13 cellular contexts compared by ENCODE assay signal in genomic region chr11:1151366-1152315, GRCh38. TPM values are rescaled to one million over a fixed set of nuclear protein-coding genes. Genes with fewer than 3 reads are reported as not detected.
DNase-seq lines count a peak whose midpoint lies in the region; ATAC-seq and TF ChIP-seq lines count a peak whose summit lies in the region.
"Had no signal": no experiment of that assay in that cellular context is flagged by ENCODE, and none has a peak within 500 bp of the region (broad histone marks: within the 10 kb centered on the region; RNA-seq: fewer than 3 reads in every experiment).

No MANE protein-coding gene starts in this region.

- H3K9me2 ChIP-seq in GM23338 (ENCODE audit: insufficient read depth): no peaks in the 10 kb centered on the region

- H3K27me3 ChIP-seq in ACC112 (ENCODE audit: insufficient read depth, low read length) (no peaks in the 10 kb centered on the region), GM23338 (ENCODE audit: insufficient read depth) (no peaks in the 10 kb centered on the region)

- H3K79me2 ChIP-seq in ACC112 (ENCODE audit: control insufficient read depth, insufficient read depth, low read length, unreplicated experiment): no peaks in the 10 kb centered on the region
- H3K79me2 ChIP-seq in GM23338 (replicated peaks; ENCODE audit: insufficient read depth): no peaks in the 10 kb centered on the region

- no peak overlapping the region for H3K4me2 ChIP-seq in GM23338

- CTCF ChIA-PET in activated CD8-positive, alpha-beta T cell treated with anti-CD3 and anti-CD28 coated beads, Interleukin-2, amount 10 ng/mL, durations not matched to agents 7 days and 5 days (lab: Charles Lee): no interaction called here

- H3K27ac ChIP-seq in ACC112 (ENCODE audit: low read depth, low read length) (peak overlapping the region; percentile 55), GM23338 (ENCODE audit: low read depth) (no peak overlapping the region)

- H3K4me1 Mint-ChIP-seq in GM23338: no peaks in the 10 kb centered on the region
- peaks cover 7% of the 10 kb centered on the region for H3K4me1 Mint-ChIP-seq in activated CD8-positive, alpha-beta T cell treated with anti-CD3 and anti-CD28 coated beads, Interleukin-2, amount 10 ng/mL, durations not matched to agents 7 days and 5 days (ENCODE audit: low read depth)
- H3K4me1 Mint-ChIP-seq: central memory CD8-positive, alpha-beta T cell had no signal

- no peak for TF ChIP-seq CTCF in GM23338 (conservative IDR thresholded peaks at IDR 0.05; ENCODE audit: low read depth in 2 of 2)

- peaks cover 11% of the 10 kb centered on the region for H3K9me3 Mint-ChIP-seq in GM23338
- no peaks in the 10 kb centered on the region for H3K9me3 Mint-ChIP-seq in activated CD8-positive, alpha-beta T cell treated with anti-CD3 and anti-CD28 coated beads, Interleukin-2, amount 10 ng/mL, durations not matched to agents 7 days and 5 days (ENCODE audit: insufficient read depth)
- H3K9me3 Mint-ChIP-seq: immature natural killer cell had no signal

- H2AFZ ChIP-seq in ACC112 (ENCODE audit: low read length, unreplicated experiment) (no peak overlapping the region), GM23338 (no peak overlapping the region)

- DNase-seq in GM23338 (ENCODE audit: low spot score): no peak
- no peak for DNase-seq in activated CD8-positive, alpha-beta T cell treated with anti-CD3 and anti-CD28 coated beads, Interleukin-2, amount 10 ng/mL, durations not matched to agents 7 days and 5 days
- DNase-seq in mesenteric fat pad (ENCODE audit: low spot score): peak; percentile 88
- DNase-seq in hepatic stellate cell (ENCODE audit: low spot score): no peak
- no peak for DNase-seq in 8988T
- DNase-seq in T-helper 9 cell: no peak
- DNase-seq: CD4-positive, CD25-positive, alpha-beta regulatory T cell; SHP77 had no signal

- H3K36me3 ChIP-seq in ACC112 (ENCODE audit: insufficient read depth, low read length) (no peaks in the 10 kb centered on the region), GM23338 (ENCODE audit: insufficient read depth) (no peaks in the 10 kb centered on the region)

- H3F3A ChIP-seq in GM23338 (replicated peaks; ENCODE audit: low read depth): 0 out of 2 replicates have a peak, but pooled peaks cover 3% of the 10 kb centered on the region

- H3K36me3 Mint-ChIP-seq in GM23338 (ENCODE audit: low read depth): peaks cover 5% of the 10 kb centered on the region; the same call in 1 of the 3 replicates
- H3K36me3 Mint-ChIP-seq in activated CD8-positive, alpha-beta T cell treated with anti-CD3 and anti-CD28 coated beads, Interleukin-2, amount 10 ng/mL, durations not matched to agents 7 days and 5 days (ENCODE audit: low read depth): no peaks in the 10 kb centered on the region
- H3K36me3 Mint-ChIP-seq: CD4-positive, CD25-positive, alpha-beta regulatory T cell; immature natural killer cell had no signal

- ATAC-seq in GM23338: peak; percentile 29
- ATAC-seq in activated CD8-positive, alpha-beta T cell treated with anti-CD3 and anti-CD28 coated beads, Interleukin-2, amount 10 ng/mL, durations not matched to agents 7 days and 5 days: peak; percentile 18
- ATAC-seq in HG03457 (IDR thresholded peaks at IDR 0.05; ENCODE audit: unreplicated experiment): no peak

- POLR2A ChIA-PET in activated CD8-positive, alpha-beta T cell treated with anti-CD3 and anti-CD28 coated beads, Interleukin-2, amount 10 ng/mL, durations not matched to agents 7 days and 5 days (lab: Charles Lee): no interaction called here

- H3K4me1 ChIP-seq in ACC112 (ENCODE audit: control insufficient read depth, insufficient read depth, low read length, unreplicated experiment): peaks cover 29% of the 10 kb centered on the region
- H3K4me1 ChIP-seq in GM23338 (ENCODE audit: insufficient read depth): no peaks in the 10 kb centered on the region

- H4K20me1 ChIP-seq in GM23338 (replicated peaks; ENCODE audit: insufficient read depth): no peaks in the 10 kb centered on the region

- peaks cover 12% of the 10 kb centered on the region for H3K27me3 Mint-ChIP-seq in GM23338 (ENCODE audit: insufficient read depth, low read depth, poor library complexity)
- H3K27me3 Mint-ChIP-seq in activated CD8-positive, alpha-beta T cell treated with anti-CD3 and anti-CD28 coated beads, Interleukin-2, amount 10 ng/mL, durations not matched to agents 7 days and 5 days (ENCODE audit: low read depth): peaks cover 4% of the 10 kb centered on the region
- H3K27me3 Mint-ChIP-seq: central memory CD8-positive, alpha-beta T cell had no signal

- H3K4me3 Mint-ChIP-seq in GM23338: no peak overlapping the region
- no peak overlapping the region for H3K4me3 Mint-ChIP-seq in activated CD8-positive, alpha-beta T cell treated with anti-CD3 and anti-CD28 coated beads, Interleukin-2, amount 10 ng/mL, durations not matched to agents 7 days and 5 days
- H3K4me3 Mint-ChIP-seq: CD4-positive, CD25-positive, alpha-beta regulatory T cell; central memory CD8-positive, alpha-beta T cell; immature natural killer cell had no signal

- no peak overlapping the region for H3K4me3 ChIP-seq in ACC112 (ENCODE audit: low read depth, low read length)
- no peak overlapping the region for H3K4me3 ChIP-seq in GM23338

- no peak overlapping the region for H3K27ac Mint-ChIP-seq in GM23338
- peak overlapping the region; percentile 41 for H3K27ac Mint-ChIP-seq in activated CD8-positive, alpha-beta T cell treated with anti-CD3 and anti-CD28 coated beads, Interleukin-2, amount 10 ng/mL, durations not matched to agents 7 days and 5 days

TF ChIP-seq in GM23338, 12 proteins besides CTCF, POLR2A, EP300 and RAD21 (continues in another document):
- TF ChIP-seq EZH2 (IDR thresholded peaks at IDR 0.05; ENCODE audit: low read depth, unreplicated experiment): no peak
- no peak for TF ChIP-seq NANOG (IDR thresholded peaks at IDR 0.05; ENCODE audit: borderline replicate concordance)
- TF ChIP-seq EZH2phosphoT487 (IDR thresholded peaks at IDR 0.05; ENCODE audit: unreplicated experiment): no peak
- no peak for TF ChIP-seq ETS1 (IDR thresholded peaks at IDR 0.05)
- no peak for TF ChIP-seq POLR2AphosphoS5 (IDR thresholded peaks at IDR 0.05; ENCODE audit: low read depth)
- no peak for TF ChIP-seq REST (IDR thresholded peaks at IDR 0.05; ENCODE audit: unreplicated experiment)

RNA-seq across cellular contexts. Expression of gene MUC5AC, which starts 6.1 kb away (rescaled TPM):
- not detected in 2 replicates for total RNA-seq in GM23338 (2014; rRNA removed; shearing (Covaris generic))
- polyA plus RNA-seq in GM23338 (2016; fragmentation: Nextera tagmentation; extraction: Ambion mirVana): not detected in 2 replicates
- not detected for total RNA-seq in activated CD8-positive, alpha-beta T cell treated with anti-CD3 and anti-CD28 coated beads, Interleukin-2, amount 10 ng/mL, durations not matched to agents 7 days and 5 days
- not detected for total RNA-seq in mesenteric fat pad
- total RNA-seq: CD4-positive, CD25-positive, alpha-beta regulatory T cell had no signal
- polyA plus RNA-seq: CD4-positive, CD25-positive, alpha-beta regulatory T cell; immature natural killer cell; neural cell had no signal
